In genomic region chr6:44682280-44682679, GRCh38 we compare ENCODE assay signal across 27 cellular contexts.
"Had no signal": no experiment of that assay in that cellular context is flagged by ENCODE, and none has a peak within 500 bp of the region (broad histone marks: within the 10 kb centered on the region; RNA-seq: fewer than 3 reads in every experiment).

No MANE protein-coding gene starts in this region.

- H3K27ac ChIP-seq: ascending aorta, body of pancreas, Peyer's patch, RWPE1, SJSA1 had no signal

- H3K27me3 Mint-ChIP-seq: activated naive CD8-positive, alpha-beta T cell treated with anti-CD3 and anti-CD28 coated beads, Interleukin-2, amount 50 U/mL, for 24 hours; activated T-cell treated with anti-CD3 and anti-CD28 coated beads, Interleukin-2, amount 50 U/mL, for 24 hours had no signal

- H3K4me3 Mint-ChIP-seq: activated B cell treated with CpG ODN at 0.5 μM for 24 hours; activated CD4-positive, alpha-beta T cell treated with anti-CD3 and anti-CD28 coated beads, Interleukin-2, amount 10 ng/mL, durations not matched to agents 24 days and 14 days; activated naive CD8-positive, alpha-beta T cell treated with anti-CD3 and anti-CD28 coated beads, Interleukin-2, amount 50 U/mL, for 24 hours; activated T-cell treated with anti-CD3 and anti-CD28 coated beads, Interleukin-2, amount 50 U/mL, for 24 hours; T-helper 1 cell treated with Interleukin-12 subunit alpha and Interleukin-12 subunit beta and Interleukin-4 antibody, amounts not matched to agents 30 μg/mL and 1 μg/mL, for 36 hours had no signal

- H3K4me3 ChIP-seq: ascending aorta, body of pancreas, MG63, Peyer's patch, SJSA1 had no signal

- H3K27me3 ChIP-seq: ascending aorta, body of pancreas, MG63, Peyer's patch, SJSA1 had no signal

- H3K36me3 ChIP-seq: ascending aorta, MG63, Peyer's patch, SJSA1 had no signal

- H3K9me3 ChIP-seq: body of pancreas, Peyer's patch, SJSA1 had no signal

- DNase-seq: activated B cell treated with CpG ODN at 0.5 μM for 24 hours; activated CD4-positive, alpha-beta T cell treated with anti-CD3 and anti-CD28 coated beads for 1 hour; activated CD4-positive, alpha-beta T cell treated with anti-CD3 and anti-CD28 coated beads, Interleukin-2, amount 10 ng/mL, durations not matched to agents 24 days and 14 days; activated CD4-positive, alpha-beta T cell treated with anti-CD3 and anti-CD28 coated beads, Interleukin-2, amount 50 U/mL, for 48 hours; activated effector memory CD4-positive, alpha-beta T cell treated with anti-CD3 and anti-CD28 coated beads, Interleukin-2, amount 50 U/mL, for 16 hours; activated naive CD4-positive, alpha-beta T cell treated with Interleukin-2 at 50 U/mL for 16 hours; activated naive CD8-positive, alpha-beta T cell treated with anti-CD3 and anti-CD28 coated beads, Interleukin-2, amount 50 U/mL, for 24 hours; activated T-cell treated with anti-CD3 and anti-CD28 coated beads, Interleukin-2, amount 50 U/mL, for 24 hours; amniotic stem cell; body of pancreas; central memory CD4-positive, alpha-beta T cell; MG63; MV-4-11; NCI-H1105; NCI-H1436; NCI-H1694 treated with DMSO at 0.1 percent for 48 hours; NCI-H2029 treated with DMSO at 0.1 percent for 48 hours; NCI-H510A treated with DMSO at 0.1 percent for 48 hours; NCI-H69; Peyer's patch; Right ventricle myocardium superior; T-helper 9 cell had no signal

- H3K27ac Mint-ChIP-seq: activated B cell treated with CpG ODN at 0.5 μM for 24 hours; activated CD4-positive, alpha-beta T cell treated with anti-CD3 and anti-CD28 coated beads, Interleukin-2, amount 10 ng/mL, durations not matched to agents 24 days and 14 days; activated naive CD8-positive, alpha-beta T cell treated with anti-CD3 and anti-CD28 coated beads, Interleukin-2, amount 50 U/mL, for 24 hours; activated T-cell treated with anti-CD3 and anti-CD28 coated beads, Interleukin-2, amount 50 U/mL, for 24 hours; T-helper 1 cell treated with Interleukin-12 subunit alpha and Interleukin-12 subunit beta and Interleukin-4 antibody, amounts not matched to agents 30 μg/mL and 1 μg/mL, for 36 hours had no signal

- H3K9me3 Mint-ChIP-seq: activated naive CD8-positive, alpha-beta T cell treated with anti-CD3 and anti-CD28 coated beads, Interleukin-2, amount 50 U/mL, for 24 hours had no signal

- H3K4me1 ChIP-seq: ascending aorta, body of pancreas, Peyer's patch had no signal

- H3K4me1 Mint-ChIP-seq: activated B cell treated with CpG ODN at 0.5 μM for 24 hours; activated naive CD8-positive, alpha-beta T cell treated with anti-CD3 and anti-CD28 coated beads, Interleukin-2, amount 50 U/mL, for 24 hours had no signal

- ATAC-seq: activated naive CD4-positive, alpha-beta T cell treated with anti-CD3 and anti-CD28 coated beads, Interleukin-2, amount 50 U/mL, for 72 hours; activated naive CD8-positive, alpha-beta T cell treated with anti-CD3 and anti-CD28 coated beads, Interleukin-2, amount 50 U/mL, for 24 hours had no signal
